ENCODE assay signal across 8 cellular contexts in the genomic region with DNA sequence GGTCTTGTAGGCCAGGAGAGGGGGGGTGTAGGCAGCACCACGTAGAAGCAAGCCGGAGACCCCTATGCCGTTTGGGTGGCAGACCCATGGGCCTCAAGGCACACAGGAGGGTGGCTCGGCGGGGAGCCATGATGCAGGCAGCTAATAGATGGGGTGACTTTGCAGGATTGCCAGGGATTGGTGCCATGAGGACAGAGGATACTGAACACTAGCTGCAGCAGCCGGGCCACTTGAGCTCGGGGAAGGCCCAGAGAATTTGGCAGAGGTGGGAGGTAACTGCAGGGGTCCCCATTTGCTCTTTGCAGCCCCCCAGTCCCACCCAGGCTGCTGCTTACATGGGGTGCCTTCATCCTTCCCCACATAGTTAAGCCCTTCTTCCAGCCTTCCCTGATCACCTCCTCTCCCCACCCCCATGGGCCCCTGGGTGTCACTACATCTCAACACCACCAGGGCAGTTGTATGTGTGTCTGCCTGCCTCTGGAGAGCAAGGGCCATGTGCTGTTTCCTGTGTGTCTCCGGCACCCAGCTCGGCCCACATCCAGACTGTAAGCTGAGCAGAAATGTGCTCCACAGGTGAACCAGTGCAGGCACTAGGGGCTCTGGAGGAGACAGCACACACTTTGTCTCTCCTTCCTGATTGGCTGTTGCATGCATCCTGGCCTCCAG. TPM values are rescaled to one million over a fixed set of nuclear protein-coding genes. Genes with fewer than 3 reads are reported as not detected.
DNase-seq lines count a peak whose midpoint lies in the region; ATAC-seq, FAIRE-seq and TF ChIP-seq lines count a peak whose summit lies in the region.

No MANE protein-coding gene starts in this region.

- no peaks in the 10 kb centered on the region for H3K9me3 Mint-ChIP-seq in stimulated activated naive B cell treated with anti-CD40 and anti-IgM and Interleukin-4, amounts not matched to agents 10 μg/mL and 1 μg/mL and 100 μg/mL, for 72 hours

- FAIRE-seq in RCC 7860 (lab: Jason Lieb, UNC) = no peak

- ATAC-seq in stimulated activated naive B cell treated with anti-CD40 and anti-IgM and Interleukin-4, amounts not matched to agents 10 μg/mL and 1 μg/mL and 100 μg/mL, for 72 hours (replicated peaks) = peak; percentile 36 to 37

- H3K36me3 Mint-ChIP-seq in stimulated activated naive B cell treated with anti-CD40 and anti-IgM and Interleukin-4, amounts not matched to agents 10 μg/mL and 1 μg/mL and 100 μg/mL, for 72 hours = peaks cover 0 to 2% of the 10 kb centered on the region in 2 donors

- peaks cover 4 to 10% of the 10 kb centered on the region in 2 donors for H3K27me3 Mint-ChIP-seq in stimulated activated naive B cell treated with anti-CD40 and anti-IgM and Interleukin-4, amounts not matched to agents 10 μg/mL and 1 μg/mL and 100 μg/mL, for 72 hours

- TF ChIP-seq CTCF in fibroblast of villous mesenchyme (IDR thresholded peaks at IDR 0.05; ENCODE audit: insufficient read depth, low read depth, low read length) = peak; percentile 38

- H3K4me1 Mint-ChIP-seq in stimulated activated naive B cell treated with anti-CD40 and anti-IgM and Interleukin-4, amounts not matched to agents 10 μg/mL and 1 μg/mL and 100 μg/mL, for 72 hours = peaks cover 28 to 55% of the 10 kb centered on the region in 2 donors

- peak; percentile 56 for DNase-seq in activated CD4-positive, alpha-beta T cell treated with anti-CD3 and anti-CD28 coated beads for 48 hours
- no peak for DNase-seq in activated CD4-positive, alpha-beta T cell treated with anti-CD3 and anti-CD28 coated beads for 4 hours
- DNase-seq in SK-MEL-5 (ENCODE audit: low read depth, low spot score) = peak; percentile 48
- no peak for DNase-seq in fibroblast of villous mesenchyme (ENCODE audit: low read depth)
- DNase-seq in stimulated activated naive B cell treated with anti-CD40 and anti-IgM and Interleukin-4, amounts not matched to agents 10 μg/mL and 1 μg/mL and 100 μg/mL, for 72 hours = no peak
- DNase-seq in putamen (ENCODE audit: low spot score) = no peak
- no peak for DNase-seq in RCC 7860 (ENCODE audit: low spot score)
- DNase-seq in AG08395 (ENCODE audit: low spot score) = no peak

- no peak overlapping the region for H3K4me3 ChIP-seq in fibroblast of villous mesenchyme (ENCODE audit: low read depth, low read length)

- in situ Hi-C loops in SK-MEL-5 (cut with HindIII; ENCODE audit: low pct_unique_long_range_greater_than_20kb, low sequenced_read_pairs) = no loop called here

- H3K27ac Mint-ChIP-seq in stimulated activated naive B cell treated with anti-CD40 and anti-IgM and Interleukin-4, amounts not matched to agents 10 μg/mL and 1 μg/mL and 100 μg/mL, for 72 hours = peak overlapping the region; percentile 10

- H3K4me3 Mint-ChIP-seq in stimulated activated naive B cell treated with anti-CD40 and anti-IgM and Interleukin-4, amounts not matched to agents 10 μg/mL and 1 μg/mL and 100 μg/mL, for 72 hours = peak overlapping the region; percentile 74 to 81

RNA-seq across cellular contexts. Expression of gene SREBF1, which starts 52.1 kb away (rescaled TPM):
- 75.8 and 77.3 TPM in 2 replicates for total RNA-seq in SK-MEL-5 (2014; rRNA removed; shearing (Covaris generic))
- polyA plus RNA-seq in SK-MEL-5 (2015; cell fraction: cytosol; rRNA removed) = 214 and 274 TPM in 2 replicates
- polyA plus RNA-seq in SK-MEL-5 (2015; cell fraction: nucleus; rRNA removed) = 366 and 503 TPM in 2 replicates
- 92.0 and 128 TPM in 2 replicates for total RNA-seq in fibroblast of villous mesenchyme

Comparison
In these comparisons a context has a peak if more than half of its experiments do, and no peak if none do; other contexts are left out.
1. DNase-seq: peak in activated CD4-positive, alpha-beta T cell treated with anti-CD3 and anti-CD28 coated beads for 48 hours (single experiment) and SK-MEL-5 (single experiment); none in activated CD4-positive, alpha-beta T cell treated with anti-CD3 and anti-CD28 coated beads for 4 hours (0 of 2), fibroblast of villous mesenchyme (single experiment), stimulated activated naive B cell treated with anti-CD40 and anti-IgM and Interleukin-4, amounts not matched to agents 10 μg/mL and 1 μg/mL and 100 μg/mL, for 72 hours (single experiment), putamen (single experiment), RCC 7860 (single experiment) and AG08395 (single experiment).